ENCODE assay signal across 18 cellular contexts in genomic region chr6:39074486-39074885, GRCh38. TPM values are rescaled to one million over a fixed set of nuclear protein-coding genes. Genes with fewer than 3 reads are reported as not detected.
DNase-seq lines count a peak whose midpoint lies in the region; ATAC-seq and TF ChIP-seq lines count a peak whose summit lies in the region.
"Had no signal": no experiment of that assay in that cellular context is flagged by ENCODE, and none has a peak within 500 bp of the region (broad histone marks: within the 10 kb centered on the region; RNA-seq: fewer than 3 reads in every experiment).

No MANE protein-coding gene starts in this region.

- H3K9me3 ChIP-seq in WERI-Rb-1 (ENCODE audit: severe bottlenecking) = peaks cover 5% of the 10 kb centered on the region
- no peaks in the 10 kb centered on the region for H3K9me3 ChIP-seq in spleen
- no peaks in the 10 kb centered on the region for H3K9me3 ChIP-seq in psoas muscle
- H3K9me3 ChIP-seq: SJCRH30 had no signal

- no peaks in the 10 kb centered on the region for H3K4me1 ChIP-seq in mesendoderm (ENCODE audit: control insufficient read depth, low read depth, low read length)
- no peaks in the 10 kb centered on the region for H3K4me1 ChIP-seq in spleen
- H3K4me1 ChIP-seq in psoas muscle = no peaks in the 10 kb centered on the region
- H3K4me1 ChIP-seq: SJCRH30 had no signal

- H2BK15ac ChIP-seq in mesendoderm (replicated peaks; ENCODE audit: low read depth) = no peak overlapping the region

- no peaks in the 10 kb centered on the region for H3K79me1 ChIP-seq in mesendoderm (ENCODE audit: low read length)

- H2BK120ac ChIP-seq in mesendoderm (ENCODE audit: low read depth, low read length) = no peak overlapping the region

- no peak overlapping the region for H4K8ac ChIP-seq in mesendoderm (ENCODE audit: low read depth, low read length)

- no CpG with 5 or more reads among the region's 9 CpGs for WGBS in mesendoderm (ENCODE audit: extremely low coverage, insufficient coverage, low lambda C conversion rate)
- 67 to 84% (median 78%) methylated on average over 9 of the region's 9 CpGs for WGBS in spleen, 5 donors
- 68 to 81% (median 69%) methylated on average over 9 of the region's 9 CpGs for WGBS in psoas muscle, 3 donors

- DNase-seq in H7 (peak; percentile 63), WERI-Rb-1 (peak; percentile 9), mesendoderm (peak; percentile 45), spleen (peak; percentile 33), psoas muscle (no peak), medulla oblongata (ENCODE audit: extremely low spot score) (no peak), C1 segment of cervical spinal cord (lab: John Stamatoyannopoulos, UW) (no peak)
- DNase-seq: AML-193, DMS79 treated with DMSO at 0.1 percent for 48 hours, IMR-90, NCI-H187, NCI-H345, NCI-H524 treated with DMSO at 0.1 percent for 48 hours, PC-3, SJCRH30 had no signal

- intact Hi-C loops in spleen (cut with DNase I; ENCODE audit: low total_unique reads) = no loop called here
- intact Hi-C loops in psoas muscle (cut with DNase I) = no loop called here

- H3K36me3 ChIP-seq in H7 (replicated peaks; ENCODE audit: control insufficient read depth, insufficient read depth, low read length) (no peaks in the 10 kb centered on the region), WERI-Rb-1 (no peaks in the 10 kb centered on the region), mesendoderm (ENCODE audit: control insufficient read depth, insufficient read depth, low read length) (no peaks in the 10 kb centered on the region), spleen (no peaks in the 10 kb centered on the region), psoas muscle (ENCODE audit: insufficient read depth in 1 of 2, low read depth in 1 of 2) (no peaks in the 10 kb centered on the region)
- H3K36me3 ChIP-seq: SJCRH30 had no signal

- H3K4ac ChIP-seq in mesendoderm (ENCODE audit: low read depth, low read length) = no peak overlapping the region

- H3K18ac ChIP-seq in mesendoderm (ENCODE audit: low read length) = no peak overlapping the region

- H3K27ac ChIP-seq in WERI-Rb-1 (no peak overlapping the region), mesendoderm (ENCODE audit: low read depth, low read length) (no peak overlapping the region), spleen (no peak overlapping the region), psoas muscle (no peak overlapping the region)
- H3K27ac ChIP-seq: HL-60, SJCRH30 had no signal

- no peak overlapping the region for H2BK5ac ChIP-seq in mesendoderm (ENCODE audit: low read length)

- ATAC-seq in psoas muscle = no peak
- ATAC-seq: PC-3 had no signal

- H3K23ac ChIP-seq in mesendoderm (ENCODE audit: low read length) = no peak overlapping the region

- no peak overlapping the region for H2AK5ac ChIP-seq in mesendoderm (ENCODE audit: low read length)

- H3K56ac ChIP-seq in mesendoderm (ENCODE audit: low read length) = no peak overlapping the region

- H3K4me2 ChIP-seq in mesendoderm (ENCODE audit: low read length) = no peak overlapping the region

- no peak overlapping the region for H4K5ac ChIP-seq in mesendoderm (ENCODE audit: low read length)

- H3K9ac ChIP-seq in mesendoderm (ENCODE audit: low read length) = no peak overlapping the region

- TF ChIP-seq CTCF in WERI-Rb-1 (IDR thresholded peaks at IDR 0.05; ENCODE audit: low read depth, low read length) = no peak
- no peak for TF ChIP-seq CTCF in spleen (IDR thresholded peaks at IDR 0.05 in 8 of 11, conservative IDR thresholded peaks at IDR 0.05 in 3 of 11)
- no peak for TF ChIP-seq CTCF in psoas muscle (IDR thresholded peaks at IDR 0.05)

- H3K27me3 ChIP-seq in H7 (ENCODE audit: control insufficient read depth, insufficient read depth, low read length) (no peaks in the 10 kb centered on the region), WERI-Rb-1 (ENCODE audit: insufficient read depth, low read depth, severe bottlenecking) (no peaks in the 10 kb centered on the region), mesendoderm (ENCODE audit: insufficient read depth, low read length, poor library complexity) (no peaks in the 10 kb centered on the region), spleen (replicated peaks in 1 of 7) (peaks cover 0 to 8% (median 0%) of the 10 kb centered on the region in 7 donors), psoas muscle (ENCODE audit: insufficient read depth in 3 of 3, low read length in 2 of 3) (no peaks in the 10 kb centered on the region)

- H3K79me2 ChIP-seq in mesendoderm (ENCODE audit: control insufficient read depth, insufficient read depth, low read length) = no peaks in the 10 kb centered on the region

- H3K4me3 ChIP-seq in H7 (ENCODE audit: insufficient read depth, low read depth, low read length) = no peak overlapping the region
- H3K4me3 ChIP-seq in WERI-Rb-1 (ENCODE audit: low read depth, low read length) = no peak overlapping the region
- H3K4me3 ChIP-seq in mesendoderm (ENCODE audit: low read length) = no peak overlapping the region
- H3K4me3 ChIP-seq in spleen = no peak overlapping the region
- H3K4me3 ChIP-seq in psoas muscle = no peak overlapping the region
- H3K4me3 ChIP-seq: SJCRH30 had no signal

- no peak for TF ChIP-seq POLR2A in spleen (IDR thresholded peaks at IDR 0.05)

RNA-seq across cellular contexts. Expression of gene GLP1R, which starts 25.9 kb away (rescaled TPM):
- total RNA-seq in H7 (2014; rRNA removed; shearing (Covaris generic)) = 0.18 and 0.87 TPM in 2 replicates
- 0.31 TPM for polyA plus RNA-seq in mesendoderm (2013, experiment 1 of 2)
- polyA plus RNA-seq in mesendoderm (2013, experiment 2 of 2) = 0.39 TPM
- total RNA-seq in spleen (under 1 TPM in 1 of 7 donors, not detected in 6; 0.11 TPM), psoas muscle (not detected)
- polyA plus RNA-seq in spleen (not detected), psoas muscle (not detected)
- total RNA-seq: HT1080, IMR-90, M059J, PC-3, SJCRH30 had no signal
- polyA plus RNA-seq: IMR-90 had no signal

RNA-seq across cellular contexts. Expression of gene SAYSD1, which starts 40.5 kb away (rescaled TPM):
- total RNA-seq in H7 (2014; rRNA removed; shearing (Covaris generic)) = 11.0 and 11.3 TPM in 2 replicates
- 11.7 TPM for polyA plus RNA-seq in mesendoderm (2013, experiment 1 of 2)
- 11.8 TPM for polyA plus RNA-seq in mesendoderm (2013, experiment 2 of 2)
- total RNA-seq in spleen = 10 to 100 TPM in 6 of 7 donors, 1 to 10 TPM in 1; 8.1 to 14.2 (median 13.5) TPM
- polyA plus RNA-seq in spleen = 10 to 100 TPM; 12.8 to 13.6 (median 12.9) TPM
- 1 to 10 TPM; 4.8 to 8.2 (median 5.5) TPM for total RNA-seq in psoas muscle
- polyA plus RNA-seq in psoas muscle = 10 to 100 TPM in 1 of 3 donors, 1 to 10 TPM in 2; 5.4 to 12.4 (median 9.2) TPM

Comparison
In these comparisons a context has a peak if more than half of its experiments do, and no peak if none do; other contexts are left out.
1. DNase-seq: peak in H7 (single experiment), WERI-Rb-1 (single experiment), mesendoderm (single experiment) and spleen (single experiment); none in psoas muscle (0 of 2), medulla oblongata (single experiment) and C1 segment of cervical spinal cord (0 of 14).